ENCODE assay signal across 8 cellular contexts in the genomic region with DNA sequence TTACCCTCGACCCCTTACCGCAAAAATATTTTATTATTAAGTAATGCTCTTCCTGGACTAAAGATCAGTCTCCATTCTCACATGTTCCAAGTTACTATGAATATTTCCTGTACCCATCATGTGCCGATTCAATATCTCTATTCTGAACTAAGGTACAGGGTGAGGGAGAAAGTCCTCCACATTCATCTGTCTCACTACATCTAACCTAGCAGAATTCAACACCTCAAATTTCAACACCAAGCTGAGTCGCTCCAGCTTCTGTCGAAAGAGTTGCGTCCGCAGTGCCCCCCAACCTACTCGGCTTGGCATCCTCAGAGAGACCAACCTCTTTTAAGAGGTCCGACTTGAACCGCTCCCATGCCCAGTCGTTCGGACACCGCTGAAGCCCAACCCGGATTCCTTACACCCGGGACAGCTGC. TPM values are rescaled to one million over a fixed set of nuclear protein-coding genes. Genes with fewer than 3 reads are reported as not detected.
A peak's percentile ranks its signal among the peaks of the same experiment; 100 is the strongest.
DNase-seq lines count a peak whose midpoint lies in the region; ATAC-seq and TF ChIP-seq lines count a peak whose summit lies in the region.

No MANE protein-coding gene starts in this region.

- no TSS peak for BruUV-seq in mammary epithelial cell (replicated peaks; lab: Mats Ljungman, UMichigan)

- ATAC-seq in GM19455 (IDR thresholded peaks at IDR 0.05; ENCODE audit: unreplicated experiment) (peak; percentile 7), left colon (peak; percentile 28), HG03520 (IDR thresholded peaks at IDR 0.05; ENCODE audit: unreplicated experiment) (no peak), GM19023 (IDR thresholded peaks at IDR 0.05; ENCODE audit: unreplicated experiment) (no peak)

- H3K4me3 ChIP-seq in AG10803 (ENCODE audit: low read length) (peak overlapping the region; percentile 81), mammary epithelial cell (replicated peaks in 1 of 3; ENCODE audit: insufficient read depth in 1 of 3, low read depth in 2 of 3, low read length in 3 of 3) (peak overlapping the region; percentile 78 to 88 (median 88)), suprapubic skin (peak overlapping the region; percentile 87)

- dilution Hi-C loops in mammary epithelial cell (cut with HindIII; ENCODE audit: low sequenced_read_pairs) = no loop called here

- CTCF ChIA-PET in mammary epithelial cell (lab: Charles Lee; ENCODE audit: low non-redundant PET) = no interaction called here

- 2% methylated on average over 15 of the region's 15 CpGs for WGBS in mammary epithelial cell (ENCODE audit: low coverage, missing lambda C conversion rate)
- WGBS in suprapubic skin = under 1% methylated on average over 15 of the region's 15 CpGs

- H3K36me3 ChIP-seq in mammary epithelial cell (ENCODE audit: insufficient read depth, low read length) (no peaks in the 10 kb centered on the region), suprapubic skin (no peaks in the 10 kb centered on the region)

- peak overlapping the region; percentile 77 for H3K9ac ChIP-seq in mammary epithelial cell (ENCODE audit: insufficient read depth, low read length)

- no peak for TF ChIP-seq POLR2A in suprapubic skin (IDR thresholded peaks at IDR 0.05)

- H3K9me3 ChIP-seq in mammary epithelial cell (replicated peaks; ENCODE audit: insufficient read depth, low read length) (no peaks in the 10 kb centered on the region), suprapubic skin (no peaks in the 10 kb centered on the region)

- H3K4me1 ChIP-seq in mammary epithelial cell (ENCODE audit: insufficient read depth, low read length) (peaks cover 12% of the 10 kb centered on the region), suprapubic skin (peaks cover 48% of the 10 kb centered on the region)

- DNase-seq in AG10803 (ENCODE audit: low read depth) = peak; percentile 47
- DNase-seq in LoVo (ENCODE audit: low spot score) = peak; percentile 23
- DNase-seq in mammary epithelial cell = peak; percentile 42
- DNase-seq in left colon = no peak
- peak in 1 of 2 donors; percentile 86 for DNase-seq in suprapubic skin (ENCODE audit: low spot score in 2 of 2)

- H3K79me2 ChIP-seq in mammary epithelial cell (ENCODE audit: insufficient read depth, low read length) = peaks cover 94% of the 10 kb centered on the region

- intact Hi-C loops in mammary epithelial cell (cut with micrococcal nuclease) = loop anchor here (2.0 to 5.0 kb wide), 3 partner anchors 72 to 173 kb away; partner anchors contain the start of gene HMGCR
- intact Hi-C loops in left colon (cut with DNase I, micrococcal nuclease) = no loop called here

- no peak for TF ChIP-seq CTCF in AG10803 (conservative IDR thresholded peaks at IDR 0.05; ENCODE audit: low read length)
- no peak for TF ChIP-seq CTCF in mammary epithelial cell (conservative IDR thresholded peaks at IDR 0.05 in 1 of 2, IDR thresholded peaks at IDR 0.05 in 1 of 2; ENCODE audit: extremely low read depth in 1 of 2, insufficient read depth in 1 of 2, low read depth in 1 of 2, low read length in 2 of 2)
- no peak for TF ChIP-seq CTCF in suprapubic skin (IDR thresholded peaks at IDR 0.05)

- TF ChIP-seq EP300 in suprapubic skin (IDR thresholded peaks at IDR 0.05) = no peak

- in situ Hi-C loops in mammary epithelial cell (cut with MboI; ENCODE audit: low sequenced_read_pairs in 2 of 2) = no loop called here

- peak overlapping the region; percentile 92 for H2AFZ ChIP-seq in mammary epithelial cell (ENCODE audit: low read depth, low read length)

- H3K27me3 ChIP-seq in mammary epithelial cell (ENCODE audit: insufficient read depth, low read length) (no peaks in the 10 kb centered on the region), suprapubic skin (no peaks in the 10 kb centered on the region)

- H4K20me1 ChIP-seq in mammary epithelial cell (ENCODE audit: insufficient read depth, low read length) = no peaks in the 10 kb centered on the region

- peak overlapping the region; percentile 77 for H3K4me2 ChIP-seq in mammary epithelial cell (ENCODE audit: insufficient read depth, low read depth, low read length)

- peak overlapping the region; percentile 46 for H3K27ac ChIP-seq in mammary epithelial cell (ENCODE audit: insufficient read depth, low read depth, low read length)
- H3K27ac ChIP-seq in suprapubic skin = peak overlapping the region; percentile 95

RNA-seq across cellular contexts. Expression of gene CERT1, which starts 1.0 kb away (rescaled TPM):
- total RNA-seq in mammary epithelial cell (10 to 100 TPM; 25.7 to 27.5 TPM), left colon (10 to 100 TPM; 35.9 to 41.2 TPM), suprapubic skin (10 to 100 TPM; 25.3 to 41.2 (median 32.4) TPM)
- 6.9 TPM for polyA plus RNA-seq in mammary epithelial cell
- polyA minus RNA-seq in mammary epithelial cell = 27.3 TPM

RNA-seq across cellular contexts. Expression of gene POLK, which starts 1.3 kb away (rescaled TPM):
- 10 to 100 TPM; 26.4 to 32.8 TPM for total RNA-seq in mammary epithelial cell
- 7.8 TPM for polyA plus RNA-seq in mammary epithelial cell
- 78.7 TPM for polyA minus RNA-seq in mammary epithelial cell
- total RNA-seq in left colon = 10 to 100 TPM; 13.8 to 16.3 TPM
- 10 to 100 TPM; 11.8 to 43.8 (median 27.2) TPM for total RNA-seq in suprapubic skin

Comparison
In these comparisons a context has a peak if more than half of its experiments do, and no peak if none do; other contexts are left out.
1. DNase-seq: peak in AG10803 (single experiment), LoVo (single experiment) and mammary epithelial cell (single experiment); none in left colon (0 of 2).
2. ATAC-seq: peak in GM19455 (single experiment) and left colon (single experiment); none in HG03520 (single experiment) and GM19023 (single experiment).
3. Peak in every context shown above with its lines, with median percentiles within 50 percentile points of each other: H3K4me3 ChIP-seq.